In genomic region chr16:85750827-85751641, GRCh38 we compare ENCODE assay signal across 8 cellular contexts. TPM values are rescaled to one million over a fixed set of nuclear protein-coding genes. Genes with fewer than 3 reads are reported as not detected.
DNase-seq lines count a peak whose midpoint lies in the region; ATAC-seq and TF ChIP-seq lines count a peak whose summit lies in the region.

Gene C16orf74, minus strand, starts transcription at chr16:85751096. Its CDS starts 15,879 bp downstream, at chr16:85735217.

- H3K4me2 ChIP-seq in osteoblast (ENCODE audit: insufficient read depth, low read length) = peak within 1 kb of the TSS; percentile 82

- H3K9me3 ChIP-seq in gastroesophageal sphincter (no peaks in the 10 kb centered on the region), osteoblast (ENCODE audit: low read depth, low read length) (no peaks in the 10 kb centered on the region)

- no peaks in the 10 kb centered on the region for H3K27me3 Mint-ChIP-seq in activated B cell treated with CpG ODN at 0.5 μM for 24 hours

- CTCF ChIA-PET in activated B cell treated with CpG ODN at 0.5 μM for 24 hours (lab: Charles Lee) = interaction anchor here (1.1 to 1.5 kb wide), 3 partner anchors 13 to 33 kb away, joined by 4 to 7 read pairs (median 6); no protein-coding TSS in a partner anchor

- H3K4me3 ChIP-seq in GM08714 (ENCODE audit: low read length) (peak within 1 kb of the TSS; percentile 56; the same call in 1 of the 2 replicates), HL-60 (replicated peaks; ENCODE audit: insufficient read depth, low read length) (peak within 1 kb of the TSS; percentile 43), gastroesophageal sphincter (peak within 1 kb of the TSS; percentile 36 to 65), osteoblast (ENCODE audit: insufficient read depth, low read length) (peak within 1 kb of the TSS; percentile 75)

- H3K36me3 ChIP-seq in gastroesophageal sphincter = no peaks in the 10 kb centered on the region
- H3K36me3 ChIP-seq in osteoblast (ENCODE audit: insufficient read depth, low read length) = no peaks in the 10 kb centered on the region

- H3K27me3 ChIP-seq in HL-60 (ENCODE audit: insufficient read depth, poor library complexity, severe bottlenecking) (no peaks in the 10 kb centered on the region), gastroesophageal sphincter (no peaks in the 10 kb centered on the region), osteoblast (ENCODE audit: insufficient read depth, low read length) (no peaks in the 10 kb centered on the region)

- no peak for TF ChIP-seq CTCF in HL-60 (IDR thresholded peaks at IDR 0.05; ENCODE audit: insufficient read depth, low read length)
- no peak for TF ChIP-seq CTCF in activated B cell treated with CpG ODN at 0.5 μM for 24 hours (IDR thresholded peaks at IDR 0.05)
- TF ChIP-seq CTCF in gastroesophageal sphincter (IDR thresholded peaks at IDR 0.05) = no peak
- no peak for TF ChIP-seq CTCF in osteoblast (IDR thresholded peaks at IDR 0.05; ENCODE audit: extremely low read depth, low read depth, low read length)

- peak within 1 kb of the TSS; percentile 94 for H3K4me3 Mint-ChIP-seq in activated B cell treated with CpG ODN at 0.5 μM for 24 hours

- peaks cover 81% of the 10 kb centered on the region for H3K4me1 Mint-ChIP-seq in activated B cell treated with CpG ODN at 0.5 μM for 24 hours

- H3K27ac ChIP-seq in HL-60 (replicated peaks) (no peak within 1 kb of the TSS), gastroesophageal sphincter (peak within 1 kb of the TSS in 1 of 4 donors; percentile 22), osteoblast (ENCODE audit: low read depth, low read length) (no peak within 1 kb of the TSS)

- H3K4me1 ChIP-seq in gastroesophageal sphincter (peaks cover 0 to 31% (median 18%) of the 10 kb centered on the region in 3 donors), osteoblast (ENCODE audit: insufficient read depth, low read length) (peaks cover 17% of the 10 kb centered on the region)

- ATAC-seq in activated B cell treated with CpG ODN at 0.5 μM for 24 hours (ENCODE audit: low read depth) = peak; percentile 46
- ATAC-seq in gastroesophageal sphincter = peak; percentile 87
- no peak for ATAC-seq in GM21515 (IDR thresholded peaks at IDR 0.05; ENCODE audit: unreplicated experiment)
- no peak for ATAC-seq in HG02981 (IDR thresholded peaks at IDR 0.05; ENCODE audit: unreplicated experiment)

- TF ChIP-seq POLR2A in gastroesophageal sphincter (IDR thresholded peaks at IDR 0.05) = no peak

- H3K27ac Mint-ChIP-seq in activated B cell treated with CpG ODN at 0.5 μM for 24 hours = peak within 1 kb of the TSS; percentile 100

- H3K36me3 Mint-ChIP-seq in activated B cell treated with CpG ODN at 0.5 μM for 24 hours (ENCODE audit: low read depth) = peaks cover 6% of the 10 kb centered on the region

- no peaks in the 10 kb centered on the region for H3K9me3 Mint-ChIP-seq in activated B cell treated with CpG ODN at 0.5 μM for 24 hours

- H3K79me2 ChIP-seq in osteoblast (ENCODE audit: insufficient read depth, low read length) = no peaks in the 10 kb centered on the region

- peak within 1 kb of the TSS; percentile 85 for H2AFZ ChIP-seq in osteoblast (ENCODE audit: low read length)

- WGBS in gastroesophageal sphincter (ENCODE audit: low coverage in 1 of 2), 2 donors = 50% methylated on average over 2 of the region's 96 CpGs; no CpG with 5 or more reads in 1 of the 2 donors

- DNase-seq in A172 (ENCODE audit: low spot score) (no peak), HL-60 (ENCODE audit: low read depth in 1 of 2, low spot score in 1 of 2) (no peak), activated B cell treated with CpG ODN at 0.5 μM for 24 hours (peak; percentile 65), osteoblast (ENCODE audit: insufficient read length, low spot score, missing footprints) (peak; percentile 99)

- intact Hi-C loops in activated B cell treated with CpG ODN at 0.5 μM for 24 hours (cut with micrococcal nuclease) = loop anchor here (1.0 to 10.0 kb wide), 5 partner anchors 8 to 1744 kb away; partner anchors contain the start of genes FBXO31, KIAA0513 and ZCCHC14

- H4K20me1 ChIP-seq in osteoblast (ENCODE audit: insufficient read depth, low read length) = no peaks in the 10 kb centered on the region

- TF ChIP-seq EP300 in gastroesophageal sphincter (IDR thresholded peaks at IDR 0.05) = no peak

- POLR2A ChIA-PET in activated B cell treated with CpG ODN at 0.5 μM for 24 hours (lab: Charles Lee) = interaction anchor here (0.7 to 2.2 kb wide), 7 partner anchors 8 to 197 kb away, joined by 3 to 15 read pairs (median 5); no protein-coding TSS in a partner anchor

RNA-seq across cellular contexts. Expression of gene C16orf74, which starts in this region (rescaled TPM):
- total RNA-seq in A172 (2014; rRNA removed; shearing (Covaris generic)) = 10.9 and 11.1 TPM in 2 replicates
- 16.1 and 18.3 TPM in 2 replicates for total RNA-seq in activated B cell treated with CpG ODN at 0.5 μM for 24 hours
- 1 to 10 TPM in 1 of 4 donors, under 1 TPM in 2, not detected in 1; 0.52 to 1.9 (median 0.94) TPM for total RNA-seq in gastroesophageal sphincter
- total RNA-seq in osteoblast = 0.59 and 0.72 TPM in 2 replicates

Comparison
In these comparisons a context has a peak if more than half of its experiments do, and no peak if none do; other contexts are left out.
1. Peak in DNase-seq, H3K4me3 ChIP-seq and H3K4me2 ChIP-seq in osteoblast; RNA of the gene not detected or under 1 TPM.
2. ATAC-seq: peak in activated B cell treated with CpG ODN at 0.5 μM for 24 hours (single experiment) and gastroesophageal sphincter (single experiment); none in GM21515 (single experiment) and HG02981 (single experiment).
3. Peak in every context shown above with its lines, with median percentiles within 50 percentile points of each other: H3K4me3 ChIP-seq.